In the genomic region with DNA sequence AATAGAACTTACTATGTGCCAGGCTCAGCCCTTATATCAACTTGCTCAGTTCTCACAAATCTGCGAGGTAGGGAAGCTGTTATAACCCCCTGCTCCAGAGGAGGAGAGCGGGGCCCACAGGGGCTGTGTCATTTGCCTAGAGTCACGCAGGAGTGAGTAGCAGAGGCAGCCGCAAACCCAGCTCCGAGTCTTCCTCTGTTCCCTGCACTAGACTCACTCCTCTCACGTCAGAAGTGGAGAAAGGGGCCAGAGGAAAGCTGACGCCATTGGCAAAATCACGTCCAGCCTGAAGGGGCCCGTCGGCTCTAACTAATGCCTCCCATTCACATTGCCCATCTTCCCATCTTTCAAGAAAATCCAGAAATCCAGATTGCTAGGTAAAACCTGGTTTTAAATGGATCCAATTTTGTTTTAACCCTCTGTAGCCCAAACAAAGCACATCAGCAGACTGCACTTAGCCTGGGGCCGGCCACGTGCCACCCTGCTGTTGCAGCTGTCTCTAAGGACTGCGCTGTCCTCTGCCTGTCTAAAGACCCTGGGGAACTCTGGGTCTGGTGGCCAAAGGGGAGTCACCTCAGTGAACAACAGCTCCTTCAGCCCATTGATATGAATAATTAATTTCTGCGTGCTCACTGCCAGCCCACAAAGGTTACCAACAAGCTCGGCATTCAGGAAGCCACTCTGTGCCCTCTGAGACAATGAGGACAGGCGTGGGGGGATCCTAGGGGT, we compare ENCODE assay signal across 1 cellular context.
TF ChIP-seq lines count a peak whose summit lies in the region.

No MANE protein-coding gene starts in this region.

TF ChIP-seq in HEK293, 187 proteins besides CTCF, POLR2A, EP300 and RAD21 (continued from another document):
- TF ChIP-seq ZFP41 (tag by site-specific recombination; IDR thresholded peaks at IDR 0.05; ENCODE audit: borderline replicate concordance) (no peak), ZFP69B (tag by site-specific recombination; IDR thresholded peaks at IDR 0.05) (peak; percentile 34; the same call in 1 of the 2 replicates), ZNF274 (IDR thresholded peaks at IDR 0.05; ENCODE audit: low read length) (no peak), ZNF274 (tag by site-specific recombination; IDR thresholded peaks at IDR 0.05; ENCODE audit: borderline replicate concordance) (no peak), ZNF211 (tag by site-specific recombination; IDR thresholded peaks at IDR 0.05; ENCODE audit: low read depth) (no peak)
- TF ChIP-seq, protein P1, sequence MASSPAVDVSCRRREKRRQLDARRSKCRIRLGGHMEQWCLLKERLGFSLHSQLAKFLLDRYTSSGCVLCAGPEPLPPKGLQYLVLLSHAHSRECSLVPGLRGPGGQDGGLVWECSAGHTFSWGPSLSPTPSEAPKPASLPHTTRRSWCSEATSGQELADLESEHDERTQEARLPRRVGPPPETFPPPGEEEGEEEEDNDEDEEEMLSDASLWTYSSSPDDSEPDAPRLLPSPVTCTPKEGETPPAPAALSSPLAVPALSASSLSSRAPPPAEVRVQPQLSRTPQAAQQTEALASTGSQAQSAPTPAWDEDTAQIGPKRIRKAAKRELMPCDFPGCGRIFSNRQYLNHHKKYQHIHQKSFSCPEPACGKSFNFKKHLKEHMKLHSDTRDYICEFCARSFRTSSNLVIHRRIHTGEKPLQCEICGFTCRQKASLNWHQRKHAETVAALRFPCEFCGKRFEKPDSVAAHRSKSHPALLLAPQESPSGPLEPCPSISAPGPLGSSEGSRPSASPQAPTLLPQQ (tag by site-specific recombination; IDR thresholded peaks at IDR 0.05): peak; percentile 48; the same call in 1 of the 2 replicates
TF ChIP-seq in HEK293: peak in this region for 2.
